ENCODE assay signal across 1 cellular context in the genomic region with DNA sequence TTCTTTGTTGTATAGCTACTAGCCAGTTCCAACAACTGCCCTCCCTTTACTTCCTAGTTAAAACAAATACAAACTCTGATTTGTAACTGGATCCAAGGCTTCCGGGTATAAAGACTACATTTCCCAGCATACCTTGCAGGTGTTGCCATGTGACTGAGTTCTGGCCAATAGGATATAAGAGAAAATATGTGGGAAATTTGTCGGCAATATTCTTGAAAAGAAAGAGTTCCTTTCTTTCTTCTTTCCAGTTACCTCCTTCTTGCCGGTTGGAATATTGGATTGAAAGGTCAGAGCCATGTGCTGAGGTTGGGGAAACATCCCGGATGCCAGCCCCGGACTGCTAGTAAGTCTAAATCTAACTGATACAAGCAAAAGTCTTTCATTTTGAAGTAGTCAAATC.
TF ChIP-seq lines count a peak whose summit lies in the region.

No MANE protein-coding gene starts in this region.

TF ChIP-seq in GM12878, 131 proteins besides CTCF, POLR2A, EP300 and RAD21:
- no peak for TF ChIP-seq TBL1XR1 (IDR thresholded peaks at IDR 0.05; ENCODE audit: low read depth, low read length)
- TF ChIP-seq CREB1 (IDR thresholded peaks at IDR 0.05; ENCODE audit: low read depth), result no peak
- peak; percentile 79 for TF ChIP-seq NFYA (IDR thresholded peaks at IDR 0.05; ENCODE audit: borderline replicate concordance, low read depth, low read length)
- TF ChIP-seq, protein P1, sequence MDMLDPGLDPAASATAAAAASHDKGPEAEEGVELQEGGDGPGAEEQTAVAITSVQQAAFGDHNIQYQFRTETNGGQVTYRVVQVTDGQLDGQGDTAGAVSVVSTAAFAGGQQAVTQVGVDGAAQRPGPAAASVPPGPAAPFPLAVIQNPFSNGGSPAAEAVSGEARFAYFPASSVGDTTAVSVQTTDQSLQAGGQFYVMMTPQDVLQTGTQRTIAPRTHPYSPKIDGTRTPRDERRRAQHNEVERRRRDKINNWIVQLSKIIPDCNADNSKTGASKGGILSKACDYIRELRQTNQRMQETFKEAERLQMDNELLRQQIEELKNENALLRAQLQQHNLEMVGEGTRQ (IDR thresholded peaks at IDR 0.05; ENCODE audit: borderline replicate concordance, low read depth, low read length), result peak; percentile 81
- TF ChIP-seq, protein P2, sequence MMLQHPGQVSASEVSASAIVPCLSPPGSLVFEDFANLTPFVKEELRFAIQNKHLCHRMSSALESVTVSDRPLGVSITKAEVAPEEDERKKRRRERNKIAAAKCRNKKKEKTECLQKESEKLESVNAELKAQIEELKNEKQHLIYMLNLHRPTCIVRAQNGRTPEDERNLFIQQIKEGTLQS (IDR thresholded peaks at IDR 0.05; ENCODE audit: borderline replicate concordance, extremely low read depth, low read depth, low read length), result peak; percentile 77; the same call in 1 of the 2 replicates
- TF ChIP-seq RAD51 (IDR thresholded peaks at IDR 0.05), result peak; percentile 91
- no peak for TF ChIP-seq ASH2L (IDR thresholded peaks at IDR 0.05; ENCODE audit: borderline replicate concordance, low read depth)
- peak; percentile 82 for TF ChIP-seq SIX5 (IDR thresholded peaks at IDR 0.05; ENCODE audit: low read depth, low read length, severe bottlenecking)
- TF ChIP-seq, protein P3, sequence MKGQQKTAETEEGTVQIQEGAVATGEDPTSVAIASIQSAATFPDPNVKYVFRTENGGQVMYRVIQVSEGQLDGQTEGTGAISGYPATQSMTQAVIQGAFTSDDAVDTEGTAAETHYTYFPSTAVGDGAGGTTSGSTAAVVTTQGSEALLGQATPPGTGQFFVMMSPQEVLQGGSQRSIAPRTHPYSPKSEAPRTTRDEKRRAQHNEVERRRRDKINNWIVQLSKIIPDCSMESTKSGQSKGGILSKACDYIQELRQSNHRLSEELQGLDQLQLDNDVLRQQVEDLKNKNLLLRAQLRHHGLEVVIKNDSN (IDR thresholded peaks at IDR 0.05; ENCODE audit: borderline replicate concordance, extremely low read length, insufficient read depth, low read depth, low read length), result peak; percentile 69
- TF ChIP-seq IKZF1 (conservative IDR thresholded peaks at IDR 0.05), result no peak
- no peak for TF ChIP-seq EED (IDR thresholded peaks at IDR 0.05; ENCODE audit: low read depth)
- TF ChIP-seq PAX8 (IDR thresholded peaks at IDR 0.05), result no peak
- peak; percentile 85 for TF ChIP-seq HCFC1 (IDR thresholded peaks at IDR 0.05; ENCODE audit: low read length)
- peak; percentile 22; the same call in 1 of the 2 replicates for TF ChIP-seq SREBF1 (IDR thresholded peaks at IDR 0.05; ENCODE audit: low read length)
